30 cellular contexts compared by ENCODE assay signal in genomic region chr5:31100047-31100575, GRCh38.
"Had no signal": no experiment of that assay in that cellular context is flagged by ENCODE, and none has a peak within 500 bp of the region (broad histone marks: within the 10 kb centered on the region; RNA-seq: fewer than 3 reads in every experiment).

No MANE protein-coding gene starts in this region.

- ATAC-seq: activated CD8-positive, alpha-beta T cell treated with anti-CD3 and anti-CD28 coated beads for 36 hours; activated T-cell treated with anti-CD3 and anti-CD28 coated beads, Interleukin-2, amount 50 U/mL, for 72 hours; activated T-helper 17 cell treated with anti-CD3 and anti-CD28 coated beads, Interleukin-2, amount 50 U/mL, for 72 hours; PC-3; Right ventricle myocardium inferior; SK-N-SH treated with all-trans-retinoic acid at 6 μM for 48 hours; T-cell; T-helper 17 cell had no signal

- H3K27ac ChIP-seq: Peyer's patch, RWPE1, WERI-Rb-1 had no signal

- H3K4me3 ChIP-seq: Peyer's patch had no signal

- DNase-seq: activated CD4-positive, alpha-beta T cell treated with anti-CD3 and anti-CD28 coated beads, Interleukin-2, amount 10 ng/mL, durations not matched to agents 24 days and 14 days; activated CD4-positive, alpha-beta T cell treated with anti-CD3 and anti-CD28 coated beads, Interleukin-2, amount 50 U/mL, for 4 hours; activated CD4-positive, CD25-positive, alpha-beta regulatory T cell; activated CD8-positive, alpha-beta T cell treated with anti-CD3 and anti-CD28 coated beads for 36 hours; activated effector memory CD4-positive, alpha-beta T cell treated with anti-CD3 and anti-CD28 coated beads, Interleukin-2, amount 50 U/mL, for 16 hours; activated naive CD4-positive, alpha-beta T cell; activated naive CD8-positive, alpha-beta T cell treated with anti-CD3 and anti-CD28 coated beads, Interleukin-2, amount 10 ng/mL, durations not matched to agents 7 days and 5 days; activated T-cell treated with anti-CD3 and anti-CD28 coated beads, Interleukin-2, amount 50 U/mL, for 1 hour; activated T-cell treated with anti-CD3 and anti-CD28 coated beads, Interleukin-2, amount 50 U/mL, for 72 hours; central memory CD4-positive, alpha-beta T cell; MM.1S; MV-4-11; NCI-H1092; NCI-H1436 treated with DMSO at 0.1 percent for 48 hours; NCI-H1694 treated with DMSO at 0.1 percent for 48 hours; NCI-H2029; NCI-H510A; NCI-H526; NCI-H748 treated with DMSO at 0.1 percent for 48 hours; NK-92 treated with Interleukin-12 subunit alpha and Interleukin-12 subunit beta, amount 100 ng/mL, for 24 hours; PC-3; Peyer's patch; SIG-M5; T-cell; T-helper 17 cell; WERI-Rb-1 had no signal

- H3K36me3 ChIP-seq: Peyer's patch, WERI-Rb-1 had no signal

- H3K9me3 ChIP-seq: Peyer's patch had no signal

- H3K4me1 ChIP-seq: Peyer's patch had no signal

- H3K27me3 ChIP-seq: Peyer's patch had no signal
